In the genomic region with DNA sequence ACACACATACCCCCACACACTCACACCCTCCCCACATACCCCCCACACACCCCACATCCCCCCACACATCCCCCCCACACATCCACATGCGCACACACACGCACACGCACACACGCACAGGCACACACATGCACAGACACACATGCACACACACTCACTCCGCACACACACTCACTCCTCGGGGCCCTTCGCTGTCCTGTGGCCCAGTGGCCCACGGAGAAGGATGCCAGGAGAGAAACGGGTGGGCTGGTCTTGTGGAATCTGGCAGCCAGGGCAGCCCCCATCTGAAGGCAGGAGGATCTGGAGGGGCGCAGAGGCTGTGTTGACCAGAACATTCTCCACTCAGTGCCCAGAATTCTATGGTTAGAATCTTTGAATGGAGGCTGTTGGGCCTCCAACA, we compare ENCODE assay signal across 22 cellular contexts. TPM values are rescaled to one million over a fixed set of nuclear protein-coding genes. Genes with fewer than 3 reads are reported as not detected.
A peak's percentile ranks its signal among the peaks of the same experiment; 100 is the strongest.
DNase-seq lines count a peak whose midpoint lies in the region; ATAC-seq and TF ChIP-seq lines count a peak whose summit lies in the region.
"Had no signal": no experiment of that assay in that cellular context is flagged by ENCODE, and none has a peak within 500 bp of the region (broad histone marks: within the 10 kb centered on the region; RNA-seq: fewer than 3 reads in every experiment).

No MANE protein-coding gene starts in this region.

- WGBS in mesendoderm (ENCODE audit: extremely low coverage, insufficient coverage, low lambda C conversion rate) = no CpG with 5 or more reads among the region's 10 CpGs

- H4K8ac ChIP-seq in mesendoderm (ENCODE audit: low read depth, low read length) = no peak overlapping the region

- ATAC-seq in central memory CD8-positive, alpha-beta T cell (replicated peaks; ENCODE audit: extremely low read depth, poor library complexity, severe bottlenecking) = no peak
- ATAC-seq: GM12878 had no signal

- no peaks in the 10 kb centered on the region for H3K36me3 Mint-ChIP-seq in activated CD4-positive, alpha-beta T cell treated with anti-CD3 and anti-CD28 coated beads, Interleukin-2, amount 10 ng/mL, durations not matched to agents 24 days and 14 days (ENCODE audit: low read depth)
- H3K36me3 Mint-ChIP-seq in central memory CD8-positive, alpha-beta T cell (ENCODE audit: insufficient read depth) = peaks cover 3% of the 10 kb centered on the region
- H3K36me3 Mint-ChIP-seq in progenitor cell of endocrine pancreas (ENCODE audit: insufficient read depth) = no peaks in the 10 kb centered on the region
- H3K36me3 Mint-ChIP-seq in activated T-cell treated with anti-CD3 and anti-CD28 coated beads, Interleukin-2, amount 50 U/mL, for 24 hours (ENCODE audit: low read depth) = no peaks in the 10 kb centered on the region
- H3K36me3 Mint-ChIP-seq: CD14-positive monocyte; CD8-positive, alpha-beta memory T cell had no signal

- peak overlapping the region; percentile 67 for H2AK5ac ChIP-seq in mesendoderm (ENCODE audit: low read length)

- H3K27ac Mint-ChIP-seq in activated CD4-positive, alpha-beta T cell treated with anti-CD3 and anti-CD28 coated beads, Interleukin-2, amount 10 ng/mL, durations not matched to agents 24 days and 14 days = peak overlapping the region; percentile 29
- H3K27ac Mint-ChIP-seq in central memory CD8-positive, alpha-beta T cell (ENCODE audit: low read depth) = peak overlapping the region; percentile 8
- H3K27ac Mint-ChIP-seq in progenitor cell of endocrine pancreas = peak overlapping the region; percentile 65
- no peak overlapping the region for H3K27ac Mint-ChIP-seq in activated T-cell treated with anti-CD3 and anti-CD28 coated beads, Interleukin-2, amount 50 U/mL, for 24 hours
- H3K27ac Mint-ChIP-seq: CD14-positive monocyte; CD4-positive, alpha-beta T cell; CD8-positive, alpha-beta memory T cell had no signal

- H3K4me1 ChIP-seq in mesendoderm (ENCODE audit: control insufficient read depth, low read depth, low read length) = peaks cover 9% of the 10 kb centered on the region
- H3K4me1 ChIP-seq: BE2C; BLaER1 treated with 17β-estradiol and CSF1 and Interleukin-3, amounts not matched to agents 10 nM and 100 nM; HAP-1 had no signal

- no peak overlapping the region for H3K23ac ChIP-seq in mesendoderm (ENCODE audit: low read length)

- H3K27me3 Mint-ChIP-seq in activated CD4-positive, alpha-beta T cell treated with anti-CD3 and anti-CD28 coated beads, Interleukin-2, amount 10 ng/mL, durations not matched to agents 24 days and 14 days = no peaks in the 10 kb centered on the region
- no peaks in the 10 kb centered on the region for H3K27me3 Mint-ChIP-seq in central memory CD8-positive, alpha-beta T cell
- H3K27me3 Mint-ChIP-seq in progenitor cell of endocrine pancreas = peaks cover 6% of the 10 kb centered on the region
- peaks cover 4% of the 10 kb centered on the region for H3K27me3 Mint-ChIP-seq in activated T-cell treated with anti-CD3 and anti-CD28 coated beads, Interleukin-2, amount 50 U/mL, for 24 hours
- H3K27me3 Mint-ChIP-seq: CD4-positive, alpha-beta T cell had no signal

- H3K79me2 ChIP-seq in mesendoderm (ENCODE audit: control insufficient read depth, insufficient read depth, low read length) = no peaks in the 10 kb centered on the region

- H3K9ac ChIP-seq in mesendoderm (ENCODE audit: low read length) = no peak overlapping the region
- H3K9ac ChIP-seq: BLaER1 treated with 17β-estradiol and CSF1 and Interleukin-3, amounts not matched to agents 10 nM and 100 nM had no signal

- no peak overlapping the region for H2BK15ac ChIP-seq in mesendoderm (replicated peaks; ENCODE audit: low read depth)

- no peaks in the 10 kb centered on the region for H3K4me1 Mint-ChIP-seq in activated CD4-positive, alpha-beta T cell treated with anti-CD3 and anti-CD28 coated beads, Interleukin-2, amount 10 ng/mL, durations not matched to agents 24 days and 14 days
- peaks cover 7% of the 10 kb centered on the region for H3K4me1 Mint-ChIP-seq in central memory CD8-positive, alpha-beta T cell
- H3K4me1 Mint-ChIP-seq in progenitor cell of endocrine pancreas (ENCODE audit: low read depth) = no peaks in the 10 kb centered on the region
- H3K4me1 Mint-ChIP-seq in activated T-cell treated with anti-CD3 and anti-CD28 coated beads, Interleukin-2, amount 50 U/mL, for 24 hours (ENCODE audit: low read depth) = no peaks in the 10 kb centered on the region
- H3K4me1 Mint-ChIP-seq: CD14-positive monocyte had no signal

- no peak overlapping the region for H3K27ac ChIP-seq in mesendoderm (ENCODE audit: low read depth, low read length)
- H3K27ac ChIP-seq: 22Rv1; BLaER1 treated with 17β-estradiol and CSF1 and Interleukin-3, amounts not matched to agents 10 nM and 100 nM had no signal

- H3K79me1 ChIP-seq in mesendoderm (ENCODE audit: low read length) = no peaks in the 10 kb centered on the region

- no peak overlapping the region for H2BK120ac ChIP-seq in mesendoderm (ENCODE audit: low read depth, low read length)

- no peak overlapping the region for H3K18ac ChIP-seq in mesendoderm (ENCODE audit: low read length)

- H3K4me3 ChIP-seq in mesendoderm (ENCODE audit: low read length) = no peak overlapping the region
- H3K4me3 ChIP-seq: BLaER1 treated with 17β-estradiol and CSF1 and Interleukin-3, amounts not matched to agents 10 nM and 100 nM; GM12878; HAP-1 had no signal

- no peak overlapping the region for H4K5ac ChIP-seq in mesendoderm (ENCODE audit: low read length)

- no peak overlapping the region for H2BK5ac ChIP-seq in mesendoderm (ENCODE audit: low read length)

- intact Hi-C loops in activated CD4-positive, alpha-beta T cell treated with anti-CD3 and anti-CD28 coated beads, Interleukin-2, amount 10 ng/mL, durations not matched to agents 24 days and 14 days (cut with micrococcal nuclease) = no loop called here

- H3K4ac ChIP-seq in mesendoderm (ENCODE audit: low read depth, low read length) = no peak overlapping the region

- no peak overlapping the region for H3K4me3 Mint-ChIP-seq in activated CD4-positive, alpha-beta T cell treated with anti-CD3 and anti-CD28 coated beads, Interleukin-2, amount 10 ng/mL, durations not matched to agents 24 days and 14 days
- no peak overlapping the region for H3K4me3 Mint-ChIP-seq in central memory CD8-positive, alpha-beta T cell
- no peak overlapping the region for H3K4me3 Mint-ChIP-seq in progenitor cell of endocrine pancreas (ENCODE audit: low read depth)
- H3K4me3 Mint-ChIP-seq in activated T-cell treated with anti-CD3 and anti-CD28 coated beads, Interleukin-2, amount 50 U/mL, for 24 hours = no peak overlapping the region
- H3K4me3 Mint-ChIP-seq: CD14-positive monocyte; CD4-positive, alpha-beta T cell; CD8-positive, alpha-beta memory T cell had no signal

- TF ChIP-seq CTCF in progenitor cell of endocrine pancreas (IDR thresholded peaks at IDR 0.05; ENCODE audit: unreplicated experiment) = no peak

- H3K9me3 Mint-ChIP-seq in activated CD4-positive, alpha-beta T cell treated with anti-CD3 and anti-CD28 coated beads, Interleukin-2, amount 10 ng/mL, durations not matched to agents 24 days and 14 days = no peaks in the 10 kb centered on the region
- H3K9me3 Mint-ChIP-seq in central memory CD8-positive, alpha-beta T cell = no peaks in the 10 kb centered on the region
- no peaks in the 10 kb centered on the region for H3K9me3 Mint-ChIP-seq in progenitor cell of endocrine pancreas (ENCODE audit: low read depth)
- no peaks in the 10 kb centered on the region for H3K9me3 Mint-ChIP-seq in activated T-cell treated with anti-CD3 and anti-CD28 coated beads, Interleukin-2, amount 50 U/mL, for 24 hours
- H3K9me3 Mint-ChIP-seq: CD4-positive, alpha-beta T cell; CD8-positive, alpha-beta memory T cell had no signal

- H3K27me3 ChIP-seq in mesendoderm (ENCODE audit: insufficient read depth, low read length, poor library complexity) = no peaks in the 10 kb centered on the region
- H3K27me3 ChIP-seq: BE2C; BLaER1 treated with 17β-estradiol and CSF1 and Interleukin-3, amounts not matched to agents 10 nM and 100 nM had no signal

- H3K56ac ChIP-seq in mesendoderm (ENCODE audit: low read length) = no peak overlapping the region

- H3K36me3 ChIP-seq in mesendoderm (ENCODE audit: control insufficient read depth, insufficient read depth, low read length) = no peaks in the 10 kb centered on the region
- H3K36me3 ChIP-seq: BE2C; BLaER1 treated with 17β-estradiol and CSF1 and Interleukin-3, amounts not matched to agents 10 nM and 100 nM; HAP-1 had no signal

- H3K4me2 ChIP-seq in mesendoderm (ENCODE audit: low read length) = no peak overlapping the region
- H3K4me2 ChIP-seq: BLaER1 treated with 17β-estradiol and CSF1 and Interleukin-3, amounts not matched to agents 10 nM and 100 nM had no signal

- no peak for DNase-seq in activated CD4-positive, alpha-beta T cell treated with anti-CD3 and anti-CD28 coated beads, Interleukin-2, amount 10 ng/mL, durations not matched to agents 24 days and 14 days
- DNase-seq in activated CD4-positive, alpha-beta T cell treated with anti-CD3 and anti-CD28 coated beads, Interleukin-2, amount 50 U/mL, for 1 hour = no peak
- DNase-seq in central memory CD8-positive, alpha-beta T cell (ENCODE audit: low spot score in 2 of 2) = no peak
- DNase-seq in mesendoderm = no peak
- no peak for DNase-seq in progenitor cell of endocrine pancreas (ENCODE audit: low spot score, unreplicated experiment)
- no peak for DNase-seq in NCI-H187 (lab: John Stamatoyannopoulos, UW)
- DNase-seq in activated T-cell treated with anti-CD3 and anti-CD28 coated beads, Interleukin-2, amount 50 U/mL, for 24 hours = no peak
- no peak for DNase-seq in NOMO-1 treated with DMSO at 0.1 percent for 48 hours (lab: John Stamatoyannopoulos, UW; ENCODE audit: unreplicated experiment)
- DNase-seq: AML-193; BE2C; CD4-positive, alpha-beta T cell; CD8-positive, alpha-beta memory T cell; DMS 273 treated with DMSO at 0.1 percent for 48 hours; DMS79; EL; GDM1; GOT3 had no signal

RNA-seq across cellular contexts. Expression of gene ACAA2, which starts 51.6 kb away (rescaled TPM):
- total RNA-seq in activated CD4-positive, alpha-beta T cell treated with anti-CD3 and anti-CD28 coated beads, Interleukin-2, amount 10 ng/mL, durations not matched to agents 24 days and 14 days = 69.7 and 72.1 TPM in 2 replicates
- 82.8 TPM for polyA plus RNA-seq in mesendoderm (2013, experiment 1 of 2)
- 80.7 TPM for polyA plus RNA-seq in mesendoderm (2013, experiment 2 of 2)
- total RNA-seq in progenitor cell of endocrine pancreas = 100 and 106 TPM in 2 replicates
